9 cellular contexts compared by ENCODE assay signal in genomic region chr7:80781561-80781979, GRCh38.
DNase-seq lines count a peak whose midpoint lies in the region; ATAC-seq, FAIRE-seq and TF ChIP-seq lines count a peak whose summit lies in the region.
"Had no signal": no experiment of that assay in that cellular context is flagged by ENCODE, and none has a peak within 500 bp of the region (broad histone marks: within the 10 kb centered on the region; RNA-seq: fewer than 3 reads in every experiment).

No MANE protein-coding gene starts in this region.

- H3K27ac ChIP-seq in transverse colon, result peak overlapping the region; percentile 8 to 64 (median 53)

- TF ChIP-seq POLR2A in lower leg skin (IDR thresholded peaks at IDR 0.05) (no peak), transverse colon (IDR thresholded peaks at IDR 0.05) (no peak), GM12892 (IDR thresholded peaks at IDR 0.05; ENCODE audit: low read depth, low read length) (no peak)

- DNase-seq in HT1080 (ENCODE audit: low read depth) (peak; percentile 70), cardiac fibroblast (ENCODE audit: low read depth in 2 of 2) (peak; percentile 91 to 94), lower leg skin (ENCODE audit: low spot score in 2 of 2) (peak; percentile 56 to 84), transverse colon (peak; percentile 22), GM12892 (ENCODE audit: insufficient read length) (no peak), GM13976 (ENCODE audit: low spot score) (no peak)
- DNase-seq: NCI-H1417 treated with DMSO at 0.1 percent for 48 hours had no signal

- H3K4me1 ChIP-seq in transverse colon, result peaks cover 0 to 17% (median 5%) of the 10 kb centered on the region in 4 donors

- intact Hi-C loops in lower leg skin (cut with DNase I; ENCODE audit: low total_unique reads), result no loop called here
- intact Hi-C loops in transverse colon (cut with DNase I; ENCODE audit: low total_unique reads), result no loop called here

- no peak for TF ChIP-seq EP300 in transverse colon (IDR thresholded peaks at IDR 0.05; ENCODE audit: low read depth)

- H3K27me3 ChIP-seq in transverse colon, result no peaks in the 10 kb centered on the region

- H3K9me3 ChIP-seq in transverse colon, result no peaks in the 10 kb centered on the region

- H3K36me3 ChIP-seq in transverse colon, result no peaks in the 10 kb centered on the region

- peak; percentile 16 for TF ChIP-seq CTCF in cardiac fibroblast (IDR thresholded peaks at IDR 0.05; ENCODE audit: low read depth, low read length)
- no peak for TF ChIP-seq CTCF in lower leg skin (IDR thresholded peaks at IDR 0.05)
- peak in 1 of 5 experiments; percentile 8 for TF ChIP-seq CTCF in transverse colon (IDR thresholded peaks at IDR 0.05)
- TF ChIP-seq CTCF in GM13976 (IDR thresholded peaks at IDR 0.05; ENCODE audit: borderline replicate concordance, control extremely low read depth, extremely low read depth, insufficient read depth, missing control alignments), result no peak

- no peak for ATAC-seq in HG02798 (IDR thresholded peaks at IDR 0.05; ENCODE audit: poor library complexity, unreplicated experiment)
- no peak for ATAC-seq in GM19463 (IDR thresholded peaks at IDR 0.05; ENCODE audit: unreplicated experiment)

- no peak overlapping the region for H3K4me3 ChIP-seq in cardiac fibroblast (replicated peaks in 1 of 2; ENCODE audit: low read depth in 2 of 2, low read length in 2 of 2)
- no peak overlapping the region for H3K4me3 ChIP-seq in lower leg skin (ENCODE audit: low read depth, poor library complexity, severe bottlenecking)
- H3K4me3 ChIP-seq in transverse colon, result no peak overlapping the region

- in situ Hi-C loops in transverse colon (cut with MboI; ENCODE audit: low pct_ligation_motif_present in 1 of 4, low pct_unique_long_range_greater_than_20kb in 1 of 4, low sequenced_read_pairs in 3 of 4) (no loop called here), GM13976 (cut with MboI; ENCODE audit: low sequenced_read_pairs, unreplicated experiment) (no loop called here)

- FAIRE-seq in GM12892 (lab: Jason Lieb, UNC), result no peak

Comparison
In these comparisons a context has a peak if more than half of its experiments do, and no peak if none do; other contexts are left out.
1. DNase-seq: peak in HT1080 (single experiment), cardiac fibroblast (2 of 2), lower leg skin (2 of 2) and transverse colon (single experiment); none in GM12892 (single experiment) and GM13976 (single experiment).